ENCODE assay signal across 13 cellular contexts in genomic region chr4:10101559-10102192, GRCh38. TPM values are rescaled to one million over a fixed set of nuclear protein-coding genes. Genes with fewer than 3 reads are reported as not detected.
DNase-seq lines count a peak whose midpoint lies in the region; ATAC-seq and TF ChIP-seq lines count a peak whose summit lies in the region.
"Had no signal": no experiment of that assay in that cellular context is flagged by ENCODE, and none has a peak within 500 bp of the region (broad histone marks: within the 10 kb centered on the region; RNA-seq: fewer than 3 reads in every experiment).

No MANE protein-coding gene starts in this region.

- peak overlapping the region; percentile 76 to 93 (median 91) for H3K27ac Mint-ChIP-seq in CD4-positive, CD25-positive, alpha-beta regulatory T cell
- H3K27ac Mint-ChIP-seq in T-helper 17 cell (peak overlapping the region; percentile 97), osteocyte (ENCODE audit: unreplicated experiment) (peak overlapping the region; percentile 80)

- no peak for TF ChIP-seq POLR2A in esophagus muscularis mucosa (IDR thresholded peaks at IDR 0.05; ENCODE audit: low read depth)

- H3K36me3 Mint-ChIP-seq in CD4-positive, CD25-positive, alpha-beta regulatory T cell = peaks cover 46% of the 10 kb centered on the region
- H3K36me3 Mint-ChIP-seq in T-helper 17 cell (ENCODE audit: low read depth) (peaks cover 4% of the 10 kb centered on the region), osteocyte (ENCODE audit: unreplicated experiment) (peaks cover 47% of the 10 kb centered on the region)

- H3K4me3 Mint-ChIP-seq in CD4-positive, CD25-positive, alpha-beta regulatory T cell = peak overlapping the region in 3 of 4 donors; percentile 5 to 65 (median 52)
- H3K4me3 Mint-ChIP-seq in T-helper 17 cell (peak overlapping the region; percentile 79), osteocyte (ENCODE audit: unreplicated experiment) (no peak overlapping the region)

- intact Hi-C loops in esophagus muscularis mucosa (cut with DNase I) = no loop called here

- TF ChIP-seq EP300 in esophagus muscularis mucosa (IDR thresholded peaks at IDR 0.05) = no peak

- peaks cover 25 to 97% (median 82%) of the 10 kb centered on the region in 4 donors for H3K4me1 Mint-ChIP-seq in CD4-positive, CD25-positive, alpha-beta regulatory T cell
- H3K4me1 Mint-ChIP-seq in T-helper 17 cell = peaks cover 85% of the 10 kb centered on the region
- H3K4me1 Mint-ChIP-seq in osteocyte (ENCODE audit: unreplicated experiment) = peaks cover 98% of the 10 kb centered on the region

- no peak overlapping the region for H3K4me3 ChIP-seq in CD4-positive, CD25-positive, alpha-beta regulatory T cell (ENCODE audit: low read depth, low read length)
- no peak overlapping the region for H3K4me3 ChIP-seq in esophagus muscularis mucosa
- H3K4me3 ChIP-seq: HAP-1 had no signal

- no peak for DNase-seq in CD4-positive, CD25-positive, alpha-beta regulatory T cell
- DNase-seq in T-helper 17 cell (no peak), esophagus muscularis mucosa (ENCODE audit: extremely low spot score) (no peak), osteocyte (ENCODE audit: extremely low spot score, unreplicated experiment) (no peak), midbrain (lab: John Stamatoyannopoulos, UW) (no peak)
- DNase-seq in stimulated activated CD4-positive, alpha-beta T cell treated with anti-CD3 and anti-CD28 coated beads, Interleukin-4, amount 100 ng/mL, for 24 hours = no peak
- DNase-seq in activated effector memory CD4-positive, alpha-beta T cell treated with Interleukin-2 at 50 U/mL for 16 hours = no peak
- DNase-seq: dermis blood vessel endothelial cell, DMS153, NCI-H2029, retina had no signal

- WGBS in esophagus muscularis mucosa = 37% methylated on average over 14 of the region's 14 CpGs

- no peaks in the 10 kb centered on the region for H3K9me3 ChIP-seq in CD4-positive, CD25-positive, alpha-beta regulatory T cell (ENCODE audit: control insufficient read depth in 2 of 2, low read length in 2 of 2)
- H3K9me3 ChIP-seq in T-helper 17 cell (ENCODE audit: control insufficient read depth, low read length, poor library complexity, severe bottlenecking) (no peaks in the 10 kb centered on the region), esophagus muscularis mucosa (no peaks in the 10 kb centered on the region)
- H3K9me3 ChIP-seq: HAP-1 had no signal

- H3K36me3 ChIP-seq in CD4-positive, CD25-positive, alpha-beta regulatory T cell (ENCODE audit: control insufficient read depth, insufficient read depth, low read length) = peaks cover 71% of the 10 kb centered on the region
- peaks cover 0 to 71% (median 51%) of the 10 kb centered on the region in 4 donors for H3K36me3 ChIP-seq in esophagus muscularis mucosa

- peaks cover 94% of the 10 kb centered on the region for H3K4me1 ChIP-seq in CD4-positive, CD25-positive, alpha-beta regulatory T cell (ENCODE audit: control insufficient read depth, insufficient read depth, low read length, poor library complexity, severe bottlenecking)
- H3K4me1 ChIP-seq in esophagus muscularis mucosa = peaks cover 98 to 100% (median 100%) of the 10 kb centered on the region in 4 donors

- peak overlapping the region; percentile 30 for H3K27ac ChIP-seq in CD4-positive, CD25-positive, alpha-beta regulatory T cell (ENCODE audit: insufficient read depth, low read length, poor library complexity, severe bottlenecking)
- peak overlapping the region; percentile 93 to 98 (median 94) for H3K27ac ChIP-seq in esophagus muscularis mucosa (replicated peaks in 1 of 4)

- H3K9me3 Mint-ChIP-seq in CD4-positive, CD25-positive, alpha-beta regulatory T cell = no peaks in the 10 kb centered on the region
- H3K9me3 Mint-ChIP-seq in osteocyte (ENCODE audit: unreplicated experiment) = no peaks in the 10 kb centered on the region

- no peaks in the 10 kb centered on the region for H3K27me3 Mint-ChIP-seq in CD4-positive, CD25-positive, alpha-beta regulatory T cell
- H3K27me3 Mint-ChIP-seq in T-helper 17 cell (no peaks in the 10 kb centered on the region), osteocyte (ENCODE audit: unreplicated experiment) (no peaks in the 10 kb centered on the region)

- TF ChIP-seq CTCF in esophagus muscularis mucosa (IDR thresholded peaks at IDR 0.05) (no peak), osteocyte (IDR thresholded peaks at IDR 0.05) (no peak)

- no peak for ATAC-seq in CD4-positive, CD25-positive, alpha-beta regulatory T cell (ENCODE audit: low read depth in 2 of 2)
- ATAC-seq in T-helper 17 cell = no peak
- ATAC-seq in GM19351 (IDR thresholded peaks at IDR 0.05; ENCODE audit: unreplicated experiment) = no peak

- H3K27me3 ChIP-seq in CD4-positive, CD25-positive, alpha-beta regulatory T cell (ENCODE audit: control insufficient read depth, insufficient read depth, low read length) = no peaks in the 10 kb centered on the region
- H3K27me3 ChIP-seq in esophagus muscularis mucosa = no peaks in the 10 kb centered on the region

RNA-seq across cellular contexts. Expression of gene WDR1, which starts 14.9 kb away (rescaled TPM):
- 326 TPM for total RNA-seq in CD4-positive, CD25-positive, alpha-beta regulatory T cell
- polyA plus RNA-seq in CD4-positive, CD25-positive, alpha-beta regulatory T cell = 100 to 1,000 TPM; 312 to 422 (median 370) TPM
- 100 to 1,000 TPM; 268 to 366 TPM for total RNA-seq in T-helper 17 cell
- total RNA-seq in esophagus muscularis mucosa = 100 to 1,000 TPM; 361 to 536 (median 485) TPM
- 533 and 537 TPM in 2 replicates for total RNA-seq in osteocyte
